Comparison of ENCODE assay signal across 21 cellular contexts in genomic region chr15:39000008-39000734, GRCh38.
A peak's percentile ranks its signal among the peaks of the same experiment; 100 is the strongest.
DNase-seq lines count a peak whose midpoint lies in the region; ATAC-seq and TF ChIP-seq lines count a peak whose summit lies in the region.
"Had no signal": no experiment of that assay in that cellular context is flagged by ENCODE, and none has a peak within 500 bp of the region (broad histone marks: within the 10 kb centered on the region; RNA-seq: fewer than 3 reads in every experiment).

No MANE protein-coding gene starts in this region.

- WGBS in prostate gland: over 99% methylated on average over 8 of the region's 10 CpGs

- no peak overlapping the region for H3K27ac ChIP-seq in prostate gland
- H3K27ac ChIP-seq: 22Rv1, A549, BLaER1 had no signal

- TF ChIP-seq CTCF in BE2C (IDR thresholded peaks at IDR 0.05; ENCODE audit: low read depth, low read length) (no peak), prostate gland (IDR thresholded peaks at IDR 0.05) (no peak)

- H3K27me3 ChIP-seq in BE2C: no peaks in the 10 kb centered on the region
- no peaks in the 10 kb centered on the region for H3K27me3 ChIP-seq in prostate gland (replicated peaks; ENCODE audit: insufficient read depth)
- H3K27me3 ChIP-seq: BLaER1 had no signal

- peaks cover 9% of the 10 kb centered on the region for H3K9me3 Mint-ChIP-seq in activated CD4-positive, alpha-beta T cell treated with anti-CD3 and anti-CD28 coated beads, Interleukin-2, amount 10 ng/mL, durations not matched to agents 7 days and 5 days
- peaks cover 11% of the 10 kb centered on the region for H3K9me3 Mint-ChIP-seq in activated CD4-positive, alpha-beta T cell treated with anti-CD3 and anti-CD28 coated beads, Interleukin-2, amount 10 ng/mL, durations not matched to agents 24 days and 14 days

- peak overlapping the region; percentile 47 for H3K27ac Mint-ChIP-seq in activated CD4-positive, alpha-beta T cell treated with anti-CD3 and anti-CD28 coated beads, Interleukin-2, amount 10 ng/mL, durations not matched to agents 7 days and 5 days
- H3K27ac Mint-ChIP-seq in activated CD4-positive, alpha-beta T cell treated with anti-CD3 and anti-CD28 coated beads, Interleukin-2, amount 10 ng/mL, durations not matched to agents 24 days and 14 days: no peak overlapping the region
- H3K27ac Mint-ChIP-seq: CD14-positive monocyte; CD4-positive, alpha-beta memory T cell; HFFc6 had no signal

- CTCF ChIA-PET in activated CD4-positive, alpha-beta T cell treated with anti-CD3 and anti-CD28 coated beads, Interleukin-2, amount 10 ng/mL, durations not matched to agents 7 days and 5 days (lab: Charles Lee): no interaction called here

- H3K9me3 ChIP-seq in BE2C (no peaks in the 10 kb centered on the region), prostate gland (no peaks in the 10 kb centered on the region)
- H3K9me3 ChIP-seq: A549, BLaER1 had no signal

- ATAC-seq in sciatic nerve (no peak), HG02885 (IDR thresholded peaks at IDR 0.05; ENCODE audit: poor library complexity, unreplicated experiment) (no peak)
- ATAC-seq: A549, HCT116 had no signal

- H3K36me3 Mint-ChIP-seq in activated CD4-positive, alpha-beta T cell treated with anti-CD3 and anti-CD28 coated beads, Interleukin-2, amount 10 ng/mL, durations not matched to agents 7 days and 5 days (ENCODE audit: low read depth): peaks cover 2% of the 10 kb centered on the region
- H3K36me3 Mint-ChIP-seq in activated CD4-positive, alpha-beta T cell treated with anti-CD3 and anti-CD28 coated beads, Interleukin-2, amount 10 ng/mL, durations not matched to agents 24 days and 14 days (ENCODE audit: low read depth): no peaks in the 10 kb centered on the region
- H3K36me3 Mint-ChIP-seq: CD14-positive monocyte; CD4-positive, alpha-beta memory T cell had no signal

- POLR2A ChIA-PET in activated CD4-positive, alpha-beta T cell treated with anti-CD3 and anti-CD28 coated beads, Interleukin-2, amount 10 ng/mL, durations not matched to agents 7 days and 5 days (lab: Charles Lee): no interaction called here

- peaks cover 42% of the 10 kb centered on the region for H3K27me3 Mint-ChIP-seq in activated CD4-positive, alpha-beta T cell treated with anti-CD3 and anti-CD28 coated beads, Interleukin-2, amount 10 ng/mL, durations not matched to agents 7 days and 5 days
- peaks cover 25% of the 10 kb centered on the region for H3K27me3 Mint-ChIP-seq in activated CD4-positive, alpha-beta T cell treated with anti-CD3 and anti-CD28 coated beads, Interleukin-2, amount 10 ng/mL, durations not matched to agents 24 days and 14 days

- no peak overlapping the region for H3K4me3 ChIP-seq in BE2C (ENCODE audit: low read depth, low read length)
- H3K4me3 ChIP-seq in prostate gland: no peak overlapping the region
- H3K4me3 ChIP-seq: A549, BLaER1 had no signal

- DNase-seq in activated CD4-positive, alpha-beta T cell treated with anti-CD3 and anti-CD28 coated beads, Interleukin-2, amount 10 ng/mL, durations not matched to agents 7 days and 5 days: no peak
- DNase-seq in activated CD4-positive, alpha-beta T cell treated with anti-CD3 and anti-CD28 coated beads, Interleukin-2, amount 10 ng/mL, durations not matched to agents 24 days and 14 days: no peak
- DNase-seq in BE2C (peak; percentile 56), SK-N-DZ (ENCODE audit: low spot score) (peak; percentile 45), sciatic nerve (ENCODE audit: low spot score) (peak; percentile 55), NCI-H2227 (lab: John Stamatoyannopoulos, UW; ENCODE audit: unreplicated experiment) (no peak), prostate gland (ENCODE audit: low spot score) (no peak)
- DNase-seq: AML-193; CD4-positive, alpha-beta memory T cell; DMS153; DMS79; GF-D8; GOT3; H7; HFFc6 had no signal

- peaks cover 12% of the 10 kb centered on the region for H3K4me1 Mint-ChIP-seq in activated CD4-positive, alpha-beta T cell treated with anti-CD3 and anti-CD28 coated beads, Interleukin-2, amount 10 ng/mL, durations not matched to agents 7 days and 5 days
- peaks cover 8% of the 10 kb centered on the region for H3K4me1 Mint-ChIP-seq in activated CD4-positive, alpha-beta T cell treated with anti-CD3 and anti-CD28 coated beads, Interleukin-2, amount 10 ng/mL, durations not matched to agents 24 days and 14 days
- H3K4me1 Mint-ChIP-seq: CD14-positive monocyte had no signal

- H3K4me3 Mint-ChIP-seq in activated CD4-positive, alpha-beta T cell treated with anti-CD3 and anti-CD28 coated beads, Interleukin-2, amount 10 ng/mL, durations not matched to agents 7 days and 5 days: no peak overlapping the region
- no peak overlapping the region for H3K4me3 Mint-ChIP-seq in activated CD4-positive, alpha-beta T cell treated with anti-CD3 and anti-CD28 coated beads, Interleukin-2, amount 10 ng/mL, durations not matched to agents 24 days and 14 days
- H3K4me3 Mint-ChIP-seq: CD14-positive monocyte, HFFc6 had no signal

- H3K4me1 ChIP-seq in BE2C (no peaks in the 10 kb centered on the region), prostate gland (replicated peaks) (no peaks in the 10 kb centered on the region)
- H3K4me1 ChIP-seq: A549, BLaER1 had no signal

- no peaks in the 10 kb centered on the region for H3K36me3 ChIP-seq in BE2C
- no peaks in the 10 kb centered on the region for H3K36me3 ChIP-seq in prostate gland
- H3K36me3 ChIP-seq: BLaER1 had no signal

- TF ChIP-seq POLR2A in prostate gland (IDR thresholded peaks at IDR 0.05): no peak

- intact Hi-C loops in activated CD4-positive, alpha-beta T cell treated with anti-CD3 and anti-CD28 coated beads, Interleukin-2, amount 10 ng/mL, durations not matched to agents 24 days and 14 days (cut with micrococcal nuclease): no loop called here
- intact Hi-C loops in sciatic nerve (cut with DNase I) (no loop called here), prostate gland (cut with DNase I) (no loop called here)

Comparison
In these comparisons a context has a peak if more than half of its experiments do, and no peak if none do; other contexts are left out.
1. DNase-seq: peak in BE2C (single experiment), SK-N-DZ (single experiment) and sciatic nerve (single experiment); none in activated CD4-positive, alpha-beta T cell treated with anti-CD3 and anti-CD28 coated beads, Interleukin-2, amount 10 ng/mL, durations not matched to agents 7 days and 5 days (single experiment), activated CD4-positive, alpha-beta T cell treated with anti-CD3 and anti-CD28 coated beads, Interleukin-2, amount 10 ng/mL, durations not matched to agents 24 days and 14 days (single experiment), NCI-H2227 (single experiment) and prostate gland (single experiment).